Comparison of ENCODE assay signal across 23 cellular contexts in the genomic region with DNA sequence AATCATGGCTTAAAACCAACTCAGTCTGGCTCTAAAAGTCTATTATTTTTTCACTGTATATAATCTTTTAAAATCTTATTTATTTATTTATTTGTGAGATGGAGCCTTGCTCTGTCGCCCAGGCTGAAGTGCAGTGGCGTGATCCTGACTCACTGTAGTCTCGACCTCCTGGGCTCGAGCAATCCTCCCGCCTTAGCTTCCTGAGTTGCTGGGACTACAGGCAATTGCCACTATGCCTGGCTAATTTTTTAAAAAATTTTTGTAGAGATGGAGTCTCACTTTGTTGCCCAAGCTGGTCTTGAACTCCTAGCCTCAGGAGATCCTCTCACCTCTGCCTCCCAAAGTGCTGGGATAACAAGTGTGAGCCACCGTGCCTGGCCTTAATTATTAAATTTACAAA.
"Had no signal": no experiment of that assay in that cellular context is flagged by ENCODE, and none has a peak within 500 bp of the region (broad histone marks: within the 10 kb centered on the region; RNA-seq: fewer than 3 reads in every experiment).

No MANE protein-coding gene starts in this region.

- H3K27me3 ChIP-seq: Peyer's patch, SJCRH30 had no signal

- H3K36me3 ChIP-seq: Peyer's patch had no signal

- H3K9me3 ChIP-seq: Peyer's patch, SJCRH30 had no signal

- H3K27ac ChIP-seq: KMS-11, Peyer's patch, SJCRH30 had no signal

- H3K9ac ChIP-seq: KMS-11 had no signal

- ATAC-seq: K562, PC-3, Right ventricle myocardium inferior, SK-N-SH treated with all-trans-retinoic acid at 6 μM for 48 hours had no signal

- H3K27ac Mint-ChIP-seq: IgD-negative memory B cell had no signal

- DNase-seq: Kasumi-1, MM.1S, NCI-H1092 treated with DMSO at 0.1 percent for 48 hours, NCI-H1436, NCI-H187, NCI-H2029, NCI-H2081 treated with DMSO at 0.1 percent for 48 hours, NCI-H2171, NCI-H226, NCI-H446, NCI-H510A, NCI-H524 treated with DMSO at 0.1 percent for 48 hours, NCI-H69, NCI-H774, PC-3, Peyer's patch, SHP77 treated with DMSO at 0.1 percent for 48 hours, SJCRH30 had no signal

- H3K4me2 ChIP-seq: KMS-11 had no signal

- H3K4me1 ChIP-seq: Peyer's patch, SJCRH30 had no signal

- H3K27me3 Mint-ChIP-seq: IgD-negative memory B cell had no signal

- H3K4me3 ChIP-seq: K562, Peyer's patch, SJCRH30 had no signal

- FAIRE-seq: K562 had no signal
